Comparison of ENCODE assay signal across 26 cellular contexts in genomic region chr2:195414479-195414878, GRCh38.
DNase-seq lines count a peak whose midpoint lies in the region; ATAC-seq and TF ChIP-seq lines count a peak whose summit lies in the region.
"Had no signal": no experiment of that assay in that cellular context is flagged by ENCODE, and none has a peak within 500 bp of the region (broad histone marks: within the 10 kb centered on the region; RNA-seq: fewer than 3 reads in every experiment).

No MANE protein-coding gene starts in this region.

- H2AFZ ChIP-seq in KMS-11 (ENCODE audit: low read depth), result peak overlapping the region; percentile 27; the same call in 1 of the 2 replicates

- ATAC-seq in stimulated activated naive B cell treated with anti-CD40 and anti-IgM and Interleukin-4, amounts not matched to agents 10 μg/mL and 1 μg/mL and 100 μg/mL, for 72 hours (replicated peaks), result peak in 1 of 2 donors; percentile 24
- ATAC-seq in GM19324 (IDR thresholded peaks at IDR 0.05; ENCODE audit: low FRiP score, unreplicated experiment) (no peak), GM18873 (IDR thresholded peaks at IDR 0.05; ENCODE audit: low FRiP score, unreplicated experiment) (no peak)
- ATAC-seq: activated CD8-positive, alpha-beta T cell treated with anti-CD3 and anti-CD28 coated beads for 36 hours; activated T-helper 17 cell treated with anti-CD3 and anti-CD28 coated beads, Interleukin-2, amount 50 U/mL, for 72 hours; HepG2; sciatic nerve; T-helper 17 cell had no signal

- H3K36me3 Mint-ChIP-seq in stimulated activated naive B cell treated with anti-CD40 and anti-IgM and Interleukin-4, amounts not matched to agents 10 μg/mL and 1 μg/mL and 100 μg/mL, for 72 hours, result no peaks in the 10 kb centered on the region
- H3K36me3 Mint-ChIP-seq: activated naive CD4-positive, alpha-beta T cell treated with anti-CD3 and anti-CD28 coated beads, Interleukin-2, amount 50 U/mL, for 24 hours had no signal

- H3K4me3 ChIP-seq in KMS-11 (IDR thresholded peaks at IDR 0.05; ENCODE audit: insufficient read depth, low read depth, low read length), result no peak overlapping the region
- H3K4me3 ChIP-seq: breast epithelium, left ventricle myocardium inferior, thoracic aorta, uterus had no signal

- H3K79me2 ChIP-seq in KMS-11 (ENCODE audit: insufficient read depth, low read depth), result no peaks in the 10 kb centered on the region

- no peak overlapping the region for H3K9ac ChIP-seq in KMS-11

- peaks cover 21 to 39% of the 10 kb centered on the region in 2 donors for H3K4me1 Mint-ChIP-seq in stimulated activated naive B cell treated with anti-CD40 and anti-IgM and Interleukin-4, amounts not matched to agents 10 μg/mL and 1 μg/mL and 100 μg/mL, for 72 hours
- H3K4me1 Mint-ChIP-seq: T-helper 17 cell had no signal

- H3K4me1 ChIP-seq in KMS-11 (ENCODE audit: low read depth, poor library complexity, severe bottlenecking), result peaks cover 30% of the 10 kb centered on the region
- H3K4me1 ChIP-seq: breast epithelium, left ventricle myocardium inferior, uterus had no signal

- H3K36me3 ChIP-seq in KMS-11 (ENCODE audit: insufficient read depth), result no peaks in the 10 kb centered on the region
- H3K36me3 ChIP-seq: breast epithelium, left ventricle myocardium inferior, neutrophil, thoracic aorta, uterus had no signal

- no peaks in the 10 kb centered on the region for H3K27me3 ChIP-seq in KMS-11 (ENCODE audit: insufficient read depth, low read depth)
- H3K27me3 ChIP-seq: breast epithelium, neutrophil, uterus had no signal

- H3K27me3 Mint-ChIP-seq in stimulated activated naive B cell treated with anti-CD40 and anti-IgM and Interleukin-4, amounts not matched to agents 10 μg/mL and 1 μg/mL and 100 μg/mL, for 72 hours, result no peaks in the 10 kb centered on the region
- H3K27me3 Mint-ChIP-seq: activated CD8-positive, alpha-beta T cell treated with anti-CD3 and anti-CD28 coated beads for 36 hours; activated naive CD4-positive, alpha-beta T cell treated with anti-CD3 and anti-CD28 coated beads, Interleukin-2, amount 50 U/mL, for 24 hours; activated T-helper 17 cell treated with anti-CD3 and anti-CD28 coated beads, Interleukin-2, amount 50 U/mL, for 72 hours; progenitor cell of endocrine pancreas; T-helper 17 cell had no signal

- no peak overlapping the region for H3K4me3 Mint-ChIP-seq in stimulated activated naive B cell treated with anti-CD40 and anti-IgM and Interleukin-4, amounts not matched to agents 10 μg/mL and 1 μg/mL and 100 μg/mL, for 72 hours
- H3K4me3 Mint-ChIP-seq: activated CD8-positive, alpha-beta T cell treated with anti-CD3 and anti-CD28 coated beads for 36 hours; activated naive CD4-positive, alpha-beta T cell treated with anti-CD3 and anti-CD28 coated beads, Interleukin-2, amount 50 U/mL, for 24 hours; activated T-helper 17 cell treated with anti-CD3 and anti-CD28 coated beads, Interleukin-2, amount 50 U/mL, for 72 hours; T-helper 17 cell had no signal

- DNase-seq in NCI-H2171 treated with DMSO at 0.1 percent for 48 hours (lab: John Stamatoyannopoulos, UW) (peak; percentile 59), NCI-H2171 (lab: John Stamatoyannopoulos, UW) (no peak), RPMI7951 (ENCODE audit: low read depth) (peak; percentile 21), middle frontal gyrus (ENCODE audit: extremely low spot score, low spot score) (no peak)
- DNase-seq in stimulated activated naive B cell treated with anti-CD40 and anti-IgM and Interleukin-4, amounts not matched to agents 10 μg/mL and 1 μg/mL and 100 μg/mL, for 72 hours, result no peak
- DNase-seq: activated CD4-positive, CD25-positive, alpha-beta regulatory T cell treated with anti-CD3 and anti-CD28 coated beads, Interleukin-2, amount 50 U/mL, for 72 hours; activated CD8-positive, alpha-beta T cell treated with anti-CD3 and anti-CD28 coated beads for 36 hours; left ventricle myocardium inferior; NCI-H1436 treated with DMSO at 0.1 percent for 48 hours; NCI-H82; stimulated activated CD4-positive, alpha-beta T cell treated with anti-CD3 and anti-CD28 coated beads, Interleukin-4, amount 100 ng/mL, for 4 hours; stimulated activated naive CD4-positive, alpha-beta T cell treated with Interleukin-2 at 50 U/mL for 16 hours; T-helper 17 cell; uterus had no signal

- no peak for TF ChIP-seq CTCF in KMS-11 (conservative IDR thresholded peaks at IDR 0.05; ENCODE audit: low read depth, low read length)

- H3K27ac ChIP-seq in KMS-11, result no peak overlapping the region
- H3K27ac ChIP-seq: breast epithelium, left ventricle myocardium inferior, neutrophil, RWPE1, thoracic aorta, uterus had no signal

- H3K4me2 ChIP-seq in KMS-11, result peak overlapping the region; percentile 11; the same call in 1 of the 2 replicates

- H4K20me1 ChIP-seq in KMS-11 (ENCODE audit: insufficient read depth), result no peaks in the 10 kb centered on the region

- H3K9me3 Mint-ChIP-seq in stimulated activated naive B cell treated with anti-CD40 and anti-IgM and Interleukin-4, amounts not matched to agents 10 μg/mL and 1 μg/mL and 100 μg/mL, for 72 hours, result peaks cover 0 to 2% of the 10 kb centered on the region in 2 donors
- H3K9me3 Mint-ChIP-seq: activated CD8-positive, alpha-beta T cell treated with anti-CD3 and anti-CD28 coated beads for 36 hours; activated naive CD4-positive, alpha-beta T cell treated with anti-CD3 and anti-CD28 coated beads, Interleukin-2, amount 50 U/mL, for 24 hours; activated T-helper 17 cell treated with anti-CD3 and anti-CD28 coated beads, Interleukin-2, amount 50 U/mL, for 72 hours had no signal

- peak overlapping the region; percentile 62 for H3K27ac Mint-ChIP-seq in stimulated activated naive B cell treated with anti-CD40 and anti-IgM and Interleukin-4, amounts not matched to agents 10 μg/mL and 1 μg/mL and 100 μg/mL, for 72 hours
- H3K27ac Mint-ChIP-seq: activated CD8-positive, alpha-beta T cell treated with anti-CD3 and anti-CD28 coated beads for 36 hours; activated naive CD4-positive, alpha-beta T cell treated with anti-CD3 and anti-CD28 coated beads, Interleukin-2, amount 50 U/mL, for 24 hours; progenitor cell of endocrine pancreas; T-helper 17 cell had no signal

Comparison
In these comparisons a context has a peak if more than half of its experiments do, and no peak if none do; other contexts are left out.
1. DNase-seq: peak in NCI-H2171 treated with DMSO at 0.1 percent for 48 hours (single experiment) and RPMI7951 (single experiment); none in NCI-H2171 (single experiment), stimulated activated naive B cell treated with anti-CD40 and anti-IgM and Interleukin-4, amounts not matched to agents 10 μg/mL and 1 μg/mL and 100 μg/mL, for 72 hours (single experiment) and middle frontal gyrus (single experiment).